13 cellular contexts compared by ENCODE assay signal in genomic region chr7:55548295-55548731, GRCh38. TPM values are rescaled to one million over a fixed set of nuclear protein-coding genes. Genes with fewer than 3 reads are reported as not detected.
A peak's percentile ranks its signal among the peaks of the same experiment; 100 is the strongest.
DNase-seq lines count a peak whose midpoint lies in the region; ATAC-seq lines count a peak whose summit lies in the region.
"Had no signal": no experiment of that assay in that cellular context is flagged by ENCODE, and none has a peak within 500 bp of the region (broad histone marks: within the 10 kb centered on the region; RNA-seq: fewer than 3 reads in every experiment).

No MANE protein-coding gene starts in this region.

- peaks cover 51% of the 10 kb centered on the region for H3K36me3 Mint-ChIP-seq in activated T-cell treated with anti-CD3 and anti-CD28 coated beads, Interleukin-2, amount 50 U/mL, for 24 hours (ENCODE audit: low read depth)

- peaks cover 92% of the 10 kb centered on the region for H3K4me1 Mint-ChIP-seq in activated T-cell treated with anti-CD3 and anti-CD28 coated beads, Interleukin-2, amount 50 U/mL, for 24 hours (ENCODE audit: low read depth)

- peak overlapping the region; percentile 12 for H3K27ac Mint-ChIP-seq in activated T-cell treated with anti-CD3 and anti-CD28 coated beads, Interleukin-2, amount 50 U/mL, for 24 hours
- H3K27ac Mint-ChIP-seq: activated CD4-positive, alpha-beta memory T cell treated with anti-CD3 and anti-CD28 coated beads, Interleukin-2, amount 10 ng/mL, durations not matched to agents 7 days and 5 days had no signal

- H3K4me1 ChIP-seq in skeletal muscle tissue (ENCODE audit: control insufficient read depth in 3 of 3, insufficient read depth in 3 of 3, low read length in 3 of 3), result peaks cover 77 to 78% (median 78%) of the 10 kb centered on the region in 3 donors

- H3K4me3 ChIP-seq in skeletal muscle tissue (ENCODE audit: low read length in 3 of 3), result peak overlapping the region in 1 of 3 donors; percentile 9
- H3K4me3 ChIP-seq: esophagus muscularis mucosa, uterus had no signal

- no peaks in the 10 kb centered on the region for H3K9me3 ChIP-seq in skeletal muscle tissue (ENCODE audit: control insufficient read depth in 3 of 3, low read length in 3 of 3)
- H3K9me3 ChIP-seq: esophagus muscularis mucosa, uterus had no signal

- peak overlapping the region in 1 of 3 donors; percentile 35 for H3K9ac ChIP-seq in skeletal muscle tissue (ENCODE audit: low read depth in 1 of 3, low read length in 3 of 3)

- H3K27me3 ChIP-seq in skeletal muscle tissue (ENCODE audit: control insufficient read depth in 3 of 3, insufficient read depth in 3 of 3, low read length in 3 of 3), result no peaks in the 10 kb centered on the region
- H3K27me3 ChIP-seq: esophagus muscularis mucosa, uterus had no signal

- H3K4me3 Mint-ChIP-seq in activated T-cell treated with anti-CD3 and anti-CD28 coated beads, Interleukin-2, amount 50 U/mL, for 24 hours, result no peak overlapping the region
- H3K4me3 Mint-ChIP-seq: activated CD4-positive, alpha-beta memory T cell treated with anti-CD3 and anti-CD28 coated beads, Interleukin-2, amount 10 ng/mL, durations not matched to agents 7 days and 5 days had no signal

- peaks cover 2% of the 10 kb centered on the region for H3K9me3 Mint-ChIP-seq in activated T-cell treated with anti-CD3 and anti-CD28 coated beads, Interleukin-2, amount 50 U/mL, for 24 hours
- H3K9me3 Mint-ChIP-seq: activated CD4-positive, alpha-beta memory T cell treated with anti-CD3 and anti-CD28 coated beads, Interleukin-2, amount 10 ng/mL, durations not matched to agents 7 days and 5 days had no signal

- peak; percentile 55 for ATAC-seq in HG02588 (IDR thresholded peaks at IDR 0.05; ENCODE audit: unreplicated experiment)
- ATAC-seq in HG03558 (IDR thresholded peaks at IDR 0.05; ENCODE audit: extremely low read depth, unreplicated experiment), result peak; percentile 28

- no peaks in the 10 kb centered on the region for H3K27me3 Mint-ChIP-seq in activated T-cell treated with anti-CD3 and anti-CD28 coated beads, Interleukin-2, amount 50 U/mL, for 24 hours
- H3K27me3 Mint-ChIP-seq: activated CD4-positive, alpha-beta memory T cell treated with anti-CD3 and anti-CD28 coated beads, Interleukin-2, amount 10 ng/mL, durations not matched to agents 7 days and 5 days had no signal

- H3K27ac ChIP-seq in skeletal muscle tissue (ENCODE audit: low read depth, low read length), result peak overlapping the region; percentile 94
- H3K27ac ChIP-seq: esophagus muscularis mucosa, uterus had no signal

- no peaks in the 10 kb centered on the region for H3K36me3 ChIP-seq in skeletal muscle tissue (ENCODE audit: control insufficient read depth in 3 of 3, insufficient read depth in 3 of 3, low read length in 3 of 3)
- H3K36me3 ChIP-seq: esophagus muscularis mucosa, uterus had no signal

- no peak for DNase-seq in activated T-cell treated with anti-CD3 and anti-CD28 coated beads, Interleukin-2, amount 50 U/mL, for 24 hours
- no peak for DNase-seq in activated T-cell treated with anti-CD3 and anti-CD28 coated beads, Interleukin-2, amount 50 U/mL, for 1 hour
- no peak for DNase-seq in DMS53 treated with DMSO at 0.1 percent for 48 hours (lab: John Stamatoyannopoulos, UW; ENCODE audit: unreplicated experiment)
- no peak for DNase-seq in cortex of kidney (lab: John Stamatoyannopoulos, UW)
- no peak for DNase-seq in NCI-H345 treated with DMSO at 0.1 percent for 48 hours (lab: John Stamatoyannopoulos, UW; ENCODE audit: unreplicated experiment)
- DNase-seq: activated CD4-positive, alpha-beta memory T cell treated with anti-CD3 and anti-CD28 coated beads, Interleukin-2, amount 10 ng/mL, durations not matched to agents 7 days and 5 days; islet precursor cell; RPMI8226; uterus had no signal

RNA-seq across cellular contexts. Expression of gene VOPP1, which starts 24.0 kb away (rescaled TPM):
- 23.5 TPM for total RNA-seq in skeletal muscle tissue
